8 cellular contexts compared by ENCODE assay signal in the genomic region with DNA sequence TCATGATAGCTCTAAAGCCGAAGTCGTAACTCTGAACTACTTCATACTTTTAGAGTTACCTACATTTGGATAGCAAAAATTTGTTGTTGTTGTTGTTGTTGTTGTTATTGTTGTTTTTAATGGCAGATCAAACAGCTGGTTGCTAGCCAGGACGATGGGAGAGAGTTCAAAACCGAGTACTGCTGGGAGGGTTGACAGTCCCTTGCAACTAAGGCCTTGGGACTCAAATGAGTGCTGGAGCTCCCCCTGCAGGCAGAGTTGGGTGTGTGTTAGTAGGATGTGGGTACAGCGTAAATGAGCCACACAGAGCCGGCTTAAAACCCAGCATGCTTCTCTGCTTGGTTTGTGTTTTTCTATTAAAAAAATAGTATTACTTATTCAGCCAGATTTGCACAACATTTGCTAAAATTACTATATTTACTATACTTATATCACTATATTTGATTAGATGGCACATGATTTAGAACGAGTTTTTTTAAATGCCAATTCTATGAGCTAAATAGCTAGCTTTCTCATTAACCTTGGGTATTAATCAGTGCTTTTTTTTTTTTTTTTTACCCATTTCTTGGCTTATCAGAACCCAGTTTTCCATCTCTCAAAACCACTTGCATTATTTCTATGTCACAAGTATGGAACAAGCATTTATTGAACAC.
DNase-seq lines count a peak whose midpoint lies in the region; ATAC-seq lines count a peak whose summit lies in the region.

No MANE protein-coding gene starts in this region.

- peak; percentile 73 to 78 for DNase-seq in AML-193 (lab: John Stamatoyannopoulos, UW)
- DNase-seq in NCI-H446 (lab: John Stamatoyannopoulos, UW) = peak; percentile 85 to 94
- peak; percentile 91 for DNase-seq in cerebellar cortex (ENCODE audit: low spot score)
- peak; percentile 82 for DNase-seq in kidney tubule cell (ENCODE audit: low spot score)
- peak; percentile 87 for DNase-seq in stimulated activated CD4-positive, alpha-beta T cell treated with anti-CD3 and anti-CD28 coated beads, Interleukin-4, amount 100 ng/mL, for 24 hours

- ATAC-seq in GM19025 (IDR thresholded peaks at IDR 0.05; ENCODE audit: low read depth, unreplicated experiment) (peak; percentile 75), HG03378 (IDR thresholded peaks at IDR 0.05; ENCODE audit: unreplicated experiment) (peak; percentile 92)
- peak; percentile 88 to 95 for ATAC-seq in activated CD4-positive, CD25-positive, alpha-beta regulatory T cell treated with anti-CD3 and anti-CD28 coated beads, Interleukin-2, amount 50 U/mL, for 24 hours

Comparison
In these comparisons a context has a peak if more than half of its experiments do, and no peak if none do; other contexts are left out.
1. Peak in every context shown above with its lines: DNase-seq and ATAC-seq.